Comparison of ENCODE assay signal across 3 cellular contexts in genomic region chr7:126177779-126178178, GRCh38.
A peak's percentile ranks its signal among the peaks of the same experiment; 100 is the strongest.
TF ChIP-seq lines count a peak whose summit lies in the region.

No MANE protein-coding gene starts in this region.

TF ChIP-seq in HepG2, 621 proteins besides CTCF, POLR2A, EP300 and RAD21:
- TF ChIP-seq ATF6 (CRISPR knock-in tag; conservative IDR thresholded peaks at IDR 0.05), result no peak
- peak; percentile 87 to 96 for TF ChIP-seq MAFK (conservative IDR thresholded peaks at IDR 0.05 in 1 of 2, IDR thresholded peaks at IDR 0.05 in 1 of 2; ENCODE audit: low read length in 2 of 2)
- peak; percentile 94 for TF ChIP-seq MAFF (IDR thresholded peaks at IDR 0.05; ENCODE audit: low read depth, low read length)
- TF ChIP-seq ZNF253 (CRISPR knock-in tag; IDR thresholded peaks at IDR 0.05; ENCODE audit: borderline replicate concordance), result no peak

TF ChIP-seq in IMR-90, 13 proteins besides CTCF, POLR2A, EP300 and RAD21:
- TF ChIP-seq RFX5 (IDR thresholded peaks at IDR 0.05; ENCODE audit: low read depth, low read length), result no peak
- no peak for TF ChIP-seq ELK1 (IDR thresholded peaks at IDR 0.05; ENCODE audit: borderline replicate concordance, low read depth, low read length)
- TF ChIP-seq CHD1 (IDR thresholded peaks at IDR 0.05; ENCODE audit: low read depth, low read length), result no peak
- TF ChIP-seq MAFK (IDR thresholded peaks at IDR 0.05; ENCODE audit: low read depth, low read length), result peak; percentile 94
- TF ChIP-seq RCOR1 (IDR thresholded peaks at IDR 0.05; ENCODE audit: insufficient replicate concordance, low read length), result no peak
- TF ChIP-seq SMC3 (IDR thresholded peaks at IDR 0.05; ENCODE audit: low read depth, low read length), result no peak
- TF ChIP-seq MXI1 (IDR thresholded peaks at IDR 0.05; ENCODE audit: borderline replicate concordance, low read depth, low read length), result no peak

TF ChIP-seq in H1, 55 proteins besides CTCF, POLR2A, EP300 and RAD21:
- no peak for TF ChIP-seq BACH1 (IDR thresholded peaks at IDR 0.05; ENCODE audit: low read length)
- TF ChIP-seq MAFK (IDR thresholded peaks at IDR 0.05; ENCODE audit: low read depth, low read length), result peak; percentile 97
